In genomic region chr18:8536922-8537321, GRCh38 we compare ENCODE assay signal across 1 cellular context.
TF ChIP-seq lines count a peak whose summit lies in the region.

No MANE protein-coding gene starts in this region.

TF ChIP-seq in GM23338, 12 proteins besides CTCF, POLR2A, EP300 and RAD21 (continued from another document):
- no peak for TF ChIP-seq REST (IDR thresholded peaks at IDR 0.05; ENCODE audit: unreplicated experiment)
- TF ChIP-seq, protein P1, sequence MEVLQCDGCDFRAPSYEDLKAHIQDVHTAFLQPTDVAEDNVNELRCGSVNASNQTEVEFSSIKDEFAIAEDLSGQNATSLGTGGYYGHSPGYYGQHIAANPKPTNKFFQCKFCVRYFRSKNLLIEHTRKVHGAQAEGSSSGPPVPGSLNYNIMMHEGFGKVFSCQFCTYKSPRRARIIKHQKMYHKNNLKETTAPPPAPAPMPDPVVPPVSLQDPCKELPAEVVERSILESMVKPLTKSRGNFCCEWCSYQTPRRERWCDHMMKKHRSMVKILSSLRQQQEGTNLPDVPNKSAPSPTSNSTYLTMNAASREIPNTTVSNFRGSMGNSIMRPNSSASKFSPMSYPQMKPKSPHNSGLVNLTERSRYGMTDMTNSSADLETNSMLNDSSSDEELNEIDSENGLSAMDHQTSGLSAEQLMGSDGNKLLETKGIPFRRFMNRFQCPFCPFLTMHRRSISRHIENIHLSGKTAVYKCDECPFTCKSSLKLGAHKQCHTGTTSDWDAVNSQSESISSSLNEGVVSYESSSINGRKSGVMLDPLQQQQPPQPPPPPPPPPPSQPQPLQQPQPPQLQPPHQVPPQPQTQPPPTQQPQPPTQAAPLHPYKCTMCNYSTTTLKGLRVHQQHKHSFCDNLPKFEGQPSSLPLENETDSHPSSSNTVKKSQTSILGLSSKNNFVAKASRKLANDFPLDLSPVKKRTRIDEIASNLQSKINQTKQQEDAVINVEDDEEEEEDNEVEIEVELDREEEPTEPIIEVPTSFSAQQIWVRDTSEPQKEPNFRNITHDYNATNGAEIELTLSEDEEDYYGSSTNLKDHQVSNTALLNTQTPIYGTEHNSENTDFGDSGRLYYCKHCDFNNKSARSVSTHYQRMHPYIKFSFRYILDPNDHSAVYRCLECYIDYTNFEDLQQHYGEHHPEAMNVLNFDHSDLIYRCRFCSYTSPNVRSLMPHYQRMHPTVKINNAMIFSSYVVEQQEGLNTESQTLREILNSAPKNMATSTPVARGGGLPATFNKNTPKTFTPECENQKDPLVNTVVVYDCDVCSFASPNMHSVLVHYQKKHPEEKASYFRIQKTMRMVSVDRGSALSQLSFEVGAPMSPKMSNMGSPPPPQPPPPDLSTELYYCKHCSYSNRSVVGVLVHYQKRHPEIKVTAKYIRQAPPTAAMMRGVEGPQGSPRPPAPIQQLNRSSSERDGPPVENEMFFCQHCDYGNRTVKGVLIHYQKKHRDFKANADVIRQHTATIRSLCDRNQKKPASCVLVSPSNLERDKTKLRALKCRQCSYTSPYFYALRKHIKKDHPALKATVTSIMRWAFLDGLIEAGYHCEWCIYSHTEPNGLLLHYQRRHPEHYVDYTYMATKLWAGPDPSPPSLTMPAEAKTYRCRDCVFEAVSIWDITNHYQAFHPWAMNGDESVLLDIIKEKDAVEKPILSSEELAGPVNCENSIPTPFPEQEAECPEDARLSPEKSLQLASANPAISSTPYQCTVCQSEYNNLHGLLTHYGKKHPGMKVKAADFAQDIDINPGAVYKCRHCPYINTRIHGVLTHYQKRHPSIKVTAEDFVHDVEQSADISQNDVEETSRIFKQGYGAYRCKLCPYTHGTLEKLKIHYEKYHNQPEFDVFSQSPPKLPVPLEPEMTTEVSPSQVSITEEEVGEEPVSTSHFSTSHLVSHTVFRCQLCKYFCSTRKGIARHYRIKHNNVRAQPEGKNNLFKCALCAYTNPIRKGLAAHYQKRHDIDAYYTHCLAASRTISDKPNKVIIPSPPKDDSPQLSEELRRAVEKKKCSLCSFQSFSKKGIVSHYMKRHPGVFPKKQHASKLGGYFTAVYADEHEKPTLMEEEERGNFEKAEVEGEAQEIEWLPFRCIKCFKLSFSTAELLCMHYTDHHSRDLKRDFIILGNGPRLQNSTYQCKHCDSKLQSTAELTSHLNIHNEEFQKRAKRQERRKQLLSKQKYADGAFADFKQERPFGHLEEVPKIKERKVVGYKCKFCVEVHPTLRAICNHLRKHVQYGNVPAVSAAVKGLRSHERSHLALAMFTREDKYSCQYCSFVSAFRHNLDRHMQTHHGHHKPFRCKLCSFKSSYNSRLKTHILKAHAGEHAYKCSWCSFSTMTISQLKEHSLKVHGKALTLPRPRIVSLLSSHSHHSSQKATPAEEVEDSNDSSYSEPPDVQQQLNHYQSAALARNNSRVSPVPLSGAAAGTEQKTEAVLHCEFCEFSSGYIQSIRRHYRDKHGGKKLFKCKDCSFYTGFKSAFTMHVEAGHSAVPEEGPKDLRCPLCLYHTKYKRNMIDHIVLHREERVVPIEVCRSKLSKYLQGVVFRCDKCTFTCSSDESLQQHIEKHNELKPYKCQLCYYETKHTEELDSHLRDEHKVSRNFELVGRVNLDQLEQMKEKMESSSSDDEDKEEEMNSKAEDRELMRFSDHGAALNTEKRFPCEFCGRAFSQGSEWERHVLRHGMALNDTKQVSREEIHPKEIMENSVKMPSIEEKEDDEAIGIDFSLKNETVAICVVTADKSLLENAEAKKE (CRISPR knock-in tag; IDR thresholded peaks at IDR 0.05) = no peak
- TF ChIP-seq ZNF331 (CRISPR knock-in tag; IDR thresholded peaks at IDR 0.05; ENCODE audit: low read depth) = no peak
